In genomic region chr3:19476298-19476697, GRCh38 we compare ENCODE assay signal across 27 cellular contexts.
"Had no signal": no experiment of that assay in that cellular context is flagged by ENCODE, and none has a peak within 500 bp of the region (broad histone marks: within the 10 kb centered on the region; RNA-seq: fewer than 3 reads in every experiment).

No MANE protein-coding gene starts in this region.

- H3K27me3 Mint-ChIP-seq: naive thymus-derived CD4-positive, alpha-beta T cell; natural killer cell treated with Interleukin-12 subunit alpha and Interleukin-12 subunit beta and Interleukin-15 and Interleukin-18, amount 100 ng/mL, for 72 hours; progenitor cell of endocrine pancreas; stimulated activated naive B cell treated with anti-CD40 and anti-IgM and Interleukin-4, amounts not matched to agents 10 μg/mL and 1 μg/mL and 100 μg/mL, for 72 hours had no signal

- H3K27ac Mint-ChIP-seq: immature natural killer cell; mesothelial cell of epicardium; naive thymus-derived CD4-positive, alpha-beta T cell; natural killer cell treated with Interleukin-12 subunit alpha and Interleukin-12 subunit beta and Interleukin-15 and Interleukin-18, amount 100 ng/mL, for 72 hours; progenitor cell of endocrine pancreas; stimulated activated naive B cell treated with anti-CD40 and anti-IgM and Interleukin-4, amounts not matched to agents 10 μg/mL and 1 μg/mL and 100 μg/mL, for 72 hours had no signal

- H3K4me3 Mint-ChIP-seq: immature natural killer cell; mesothelial cell of epicardium; naive thymus-derived CD4-positive, alpha-beta T cell; natural killer cell treated with Interleukin-12 subunit alpha and Interleukin-12 subunit beta and Interleukin-15 and Interleukin-18, amount 100 ng/mL, for 72 hours; stimulated activated naive B cell treated with anti-CD40 and anti-IgM and Interleukin-4, amounts not matched to agents 10 μg/mL and 1 μg/mL and 100 μg/mL, for 72 hours had no signal

- H3K27ac ChIP-seq: left lung, lower lobe of right lung, ovary, right atrium auricular region, right lobe of liver, stomach, testis, thyroid gland, transverse colon, upper lobe of left lung, vagina had no signal

- H3K27me3 ChIP-seq: left lung, ovary, right atrium auricular region, right lobe of liver, stomach, testis, thyroid gland, transverse colon, upper lobe of left lung, vagina had no signal

- ATAC-seq: left colon; left lung; lower lobe of right lung; naive thymus-derived CD4-positive, alpha-beta T cell; natural killer cell treated with Interleukin-12 subunit alpha and Interleukin-12 subunit beta and Interleukin-15 and Interleukin-18, amount 100 ng/mL, for 72 hours; right lobe of liver; stimulated activated naive B cell treated with anti-CD40 and anti-IgM and Interleukin-4, amounts not matched to agents 10 μg/mL and 1 μg/mL and 100 μg/mL, for 72 hours; stimulated activated naive CD8-positive, alpha-beta T cell treated with anti-CD3 and anti-CD28 coated beads, Interleukin-15, Interleukin-2, amounts not matched to agents 100 U/mL and 50 U/mL, for 24 hours had no signal

- H3K36me3 ChIP-seq: left lung, lower lobe of right lung, ovary, right atrium auricular region, right lobe of liver, stomach, thyroid gland, transverse colon, upper lobe of left lung, vagina had no signal

- H3K4me1 Mint-ChIP-seq: immature natural killer cell; mesothelial cell of epicardium; naive thymus-derived CD4-positive, alpha-beta T cell had no signal

- H3K9me3 ChIP-seq: left lung, lower lobe of right lung, ovary, right lobe of liver, stomach, testis, thyroid gland, transverse colon, upper lobe of left lung, vagina had no signal

- H3K4me1 ChIP-seq: left lung, lower lobe of right lung, right atrium auricular region, right lobe of liver, stomach, testis, thyroid gland, transverse colon, upper lobe of left lung, vagina had no signal

- DNase-seq: hypothalamus; immature natural killer cell; kidney; left colon; left lung; lower lobe of right lung; mammary epithelial cell; mesenchymal stem cell; naive thymus-derived CD4-positive, alpha-beta T cell; ovary; right lobe of liver; stimulated activated CD4-positive, alpha-beta T cell treated with anti-CD3 and anti-CD28 coated beads, Interleukin-12 subunit alpha, Interleukin-12 subunit beta, amount 100 ng/mL, for 4 hours; stimulated activated CD4-positive, alpha-beta T cell treated with anti-CD3 and anti-CD28 coated beads, Interleukin-15, amount 100 ng/mL, for 24 hours; stimulated activated CD4-positive, alpha-beta T cell treated with anti-CD3 and anti-CD28 coated beads, Interleukin-2, amount 100 ng/mL, for 24 hours; stimulated activated CD4-positive, alpha-beta T cell treated with anti-CD3 and anti-CD28 coated beads, Interleukin-4, amount 100 ng/mL, for 1 hour; stimulated activated naive B cell treated with anti-CD40 and anti-IgM and Interleukin-4, amounts not matched to agents 10 μg/mL and 1 μg/mL and 100 μg/mL, for 72 hours; stimulated activated naive CD8-positive, alpha-beta T cell treated with anti-CD3 and anti-CD28 coated beads, Interleukin-15, Interleukin-2, amounts not matched to agents 100 U/mL and 50 U/mL, for 24 hours; stomach; testis; thyroid gland; transverse colon; upper lobe of left lung had no signal

- H3K4me3 ChIP-seq: left lung, lower lobe of right lung, ovary, right atrium auricular region, right lobe of liver, stomach, testis, thyroid gland, transverse colon, upper lobe of left lung, vagina had no signal

- H3K36me3 Mint-ChIP-seq: immature natural killer cell; naive thymus-derived CD4-positive, alpha-beta T cell; natural killer cell treated with Interleukin-12 subunit alpha and Interleukin-12 subunit beta and Interleukin-15 and Interleukin-18, amount 100 ng/mL, for 72 hours had no signal
